ENCODE assay signal across 12 cellular contexts in genomic region chr1:234069760-234070159, GRCh38.
A peak's percentile ranks its signal among the peaks of the same experiment; 100 is the strongest.
DNase-seq lines count a peak whose midpoint lies in the region; ATAC-seq, FAIRE-seq and TF ChIP-seq lines count a peak whose summit lies in the region.
"Had no signal": no experiment of that assay in that cellular context is flagged by ENCODE, and none has a peak within 500 bp of the region (broad histone marks: within the 10 kb centered on the region; RNA-seq: fewer than 3 reads in every experiment).

No MANE protein-coding gene starts in this region.

- TF ChIP-seq CTCF in NB4 (IDR thresholded peaks at IDR 0.05; ENCODE audit: low read depth, low read length) (no peak), GM12878 (IDR thresholded peaks at IDR 0.05 in 2 of 3, conservative IDR thresholded peaks at IDR 0.05 in 1 of 3; ENCODE audit: control insufficient read depth in 2 of 3, extremely low read depth in 1 of 3, insufficient read depth in 1 of 3, low read depth in 3 of 3, low read length in 3 of 3) (peak; percentile 15 to 35 (median 15); a peak in 3 of 6 replicates), ovary (IDR thresholded peaks at IDR 0.05) (no peak)

- no peak for TF ChIP-seq POLR2A in NB4 (IDR thresholded peaks at IDR 0.05; ENCODE audit: extremely low read depth, insufficient read length)
- TF ChIP-seq POLR2A in GM12878 (IDR thresholded peaks at IDR 0.05; ENCODE audit: low read depth, low read length): no peak
- no peak for TF ChIP-seq POLR2A in ovary (IDR thresholded peaks at IDR 0.05)

- TF ChIP-seq EP300 in GM12878 (IDR thresholded peaks at IDR 0.05; ENCODE audit: borderline replicate concordance in 1 of 2, control insufficient read depth in 1 of 2, low read depth in 2 of 2, low read length in 2 of 2) (no peak), ovary (IDR thresholded peaks at IDR 0.05) (no peak)

- in situ Hi-C loops in GM12878 (cut with MboI): loop anchor here (5.0 kb wide), 1 partner anchor 677 kb away; no protein-coding TSS in a partner anchor

- no peaks in the 10 kb centered on the region for H3K27me3 ChIP-seq in GM12878 (replicated peaks in 1 of 2; ENCODE audit: control insufficient read depth in 2 of 2, insufficient read depth in 2 of 2, low read length in 1 of 2)
- H3K27me3 ChIP-seq in ovary: no peaks in the 10 kb centered on the region

- H3K4me2 ChIP-seq in GM12878 (ENCODE audit: control insufficient read depth, insufficient read depth): no peak overlapping the region

- no peaks in the 10 kb centered on the region for H3K9me3 ChIP-seq in GM12878 (replicated peaks; ENCODE audit: control insufficient read depth, insufficient read depth, low read length)
- no peaks in the 10 kb centered on the region for H3K9me3 ChIP-seq in ovary
- H3K9me3 ChIP-seq: thoracic aorta had no signal

- intact Hi-C loops in GM12878 (cut with micrococcal nuclease; ENCODE audit: unreplicated experiment) (loop anchor here (5.0 kb wide), 2 partner anchors 277 to 767 kb away; no protein-coding TSS in a partner anchor), ovary (cut with DNase I) (no loop called here)

- RAD21 ChIA-PET in GM12878 (lab: Charles Lee; ENCODE audit: unreplicated experiment): interaction anchor here (6.2 kb wide), 1 partner anchor 630 kb away, joined by 69 read pairs; no protein-coding TSS in a partner anchor

- H3K36me3 ChIP-seq in GM12878 (ENCODE audit: control insufficient read depth in 2 of 2, insufficient read depth in 2 of 2, low read length in 1 of 2): no peaks in the 10 kb centered on the region
- H3K36me3 ChIP-seq in ovary: no peaks in the 10 kb centered on the region
- H3K36me3 ChIP-seq: thoracic aorta had no signal

- no peak overlapping the region for H2AFZ ChIP-seq in GM12878 (ENCODE audit: control insufficient read depth, low read depth, low read length)

- no TSS peak for BruUV-seq in GM12878 (replicated peaks; lab: Mats Ljungman, UMichigan)

- TF ChIP-seq RAD21 in GM12878 (IDR thresholded peaks at IDR 0.05; ENCODE audit: insufficient read depth, low read depth, low read length): peak; percentile 42

- no peak for FAIRE-seq in GM12878 (lab: Jason Lieb, UNC)

- no peaks in the 10 kb centered on the region for H3K79me2 ChIP-seq in GM12878 (ENCODE audit: control insufficient read depth, insufficient read depth, low read length)

- POLR2A ChIA-PET in GM12878 (lab: Charles Lee): no interaction called here

- H3K4me3 ChIP-seq in NB4 (ENCODE audit: low read depth, low read length) (no peak overlapping the region), GM12878 (no peak overlapping the region), ovary (no peak overlapping the region)
- H3K4me3 ChIP-seq: thoracic aorta had no signal

- H3K4me1 ChIP-seq in GM12878 (ENCODE audit: control insufficient read depth, insufficient read depth, low read length) (no peaks in the 10 kb centered on the region), ovary (ENCODE audit: insufficient read depth) (no peaks in the 10 kb centered on the region)

- 12% methylated on average over 3 of the region's 3 CpGs for WGBS in GM12878 (ENCODE audit: insufficient coverage, insufficient replicate concordance, low lambda C conversion rate, missing lambda C conversion rate)
- WGBS in ovary, 3 donors: 34 to 42% (median 41%) methylated on average over 3 of the region's 3 CpGs

- DNase-seq in NCI-H1092 treated with DMSO at 0.1 percent for 48 hours (lab: John Stamatoyannopoulos, UW) (peak; percentile 42), NCI-H1092 (lab: John Stamatoyannopoulos, UW) (no peak), NB4 (ENCODE audit: low read depth) (peak; percentile 27), GM12878 (ENCODE audit: low read depth, low spot score) (no peak), renal cortical epithelial cell (ENCODE audit: low read depth) (peak; percentile 43), ovary (no peak), NCI-H345 (lab: John Stamatoyannopoulos, UW) (no peak)
- DNase-seq: activated CD4-positive, alpha-beta T cell treated with anti-CD3 and anti-CD28 coated beads, Interleukin-2, amount 50 U/mL, for 1 hour; activated naive CD8-positive, alpha-beta T cell treated with anti-CD3 and anti-CD28 coated beads for 36 hours; Right ventricle myocardium superior had no signal

- CTCF ChIA-PET in GM12878 (lab: Yijun Ruan, JAX): interaction anchor here (0.6 to 6.7 kb wide), 7 partner anchors 631 to 765 kb away, joined by 4 to 112 read pairs (median 7); no protein-coding TSS in a partner anchor

- ATAC-seq in GM12878 (peak; percentile 58), GM19455 (IDR thresholded peaks at IDR 0.05; ENCODE audit: unreplicated experiment) (no peak)

- no peaks in the 10 kb centered on the region for H4K20me1 ChIP-seq in GM12878 (ENCODE audit: control insufficient read depth, insufficient read depth)

- H3K27ac ChIP-seq in GM12878 (ENCODE audit: control insufficient read depth, insufficient read depth): no peak overlapping the region
- H3K27ac ChIP-seq in ovary: no peak overlapping the region
- H3K27ac ChIP-seq: thoracic aorta had no signal

- SMC1A ChIA-PET in GM12878 (lab: Charles Lee; ENCODE audit: uncharacterized antibody, unreplicated experiment): interaction anchor here (0.9 to 1.1 kb wide), 4 partner anchors 628 to 698 kb away, joined by 3 to 4 read pairs (median 3); no protein-coding TSS in a partner anchor

- H3K9ac ChIP-seq in GM12878 (ENCODE audit: control insufficient read depth, insufficient read depth, low read length): no peak overlapping the region

TF ChIP-seq in GM12878, 131 proteins besides CTCF, POLR2A, EP300 and RAD21:
- TF ChIP-seq SMC3 (IDR thresholded peaks at IDR 0.05; ENCODE audit: borderline replicate concordance, low read length) (peak; percentile 14; the same call in 1 of the 2 replicates), REST (IDR thresholded peaks at IDR 0.05; ENCODE audit: low read depth, low read length) (no peak)

Comparison
In these comparisons a context has a peak if more than half of its experiments do, and no peak if none do; other contexts are left out.
1. DNase-seq: peak in NCI-H1092 treated with DMSO at 0.1 percent for 48 hours (single experiment), NB4 (single experiment) and renal cortical epithelial cell (single experiment); none in NCI-H1092 (single experiment), GM12878 (single experiment), ovary (0 of 5) and NCI-H345 (single experiment).
2. CTCF ChIP-seq: peak in GM12878 (3 of 3); none in NB4 (single experiment) and ovary (0 of 3).